In the genomic region with DNA sequence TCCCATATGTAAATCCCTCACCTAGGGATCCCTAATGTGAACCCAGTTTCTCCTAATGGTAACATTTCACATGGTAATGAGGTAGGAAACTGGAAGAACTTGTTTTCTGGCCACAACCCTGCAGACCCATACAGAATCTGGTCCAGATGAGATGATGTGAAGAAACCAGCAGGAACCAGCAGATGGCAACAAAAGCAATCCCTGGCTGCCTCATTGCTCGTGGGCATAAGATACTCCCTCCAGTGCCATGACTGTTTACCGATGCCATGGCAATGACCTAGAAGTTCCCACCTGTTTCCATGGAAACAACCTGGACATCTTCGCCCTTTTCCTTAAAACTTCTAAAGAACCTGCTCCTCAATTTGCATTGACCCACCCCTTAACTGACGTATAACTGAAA, we compare ENCODE assay signal across 10 cellular contexts. TPM values are rescaled to one million over a fixed set of nuclear protein-coding genes. Genes with fewer than 3 reads are reported as not detected.
DNase-seq lines count a peak whose midpoint lies in the region; ATAC-seq and TF ChIP-seq lines count a peak whose summit lies in the region.
"Had no signal": no experiment of that assay in that cellular context is flagged by ENCODE, and none has a peak within 500 bp of the region (broad histone marks: within the 10 kb centered on the region; RNA-seq: fewer than 3 reads in every experiment).

No MANE protein-coding gene starts in this region.

- H3K4me3 Mint-ChIP-seq in naive B cell, result no peak overlapping the region
- H3K4me3 Mint-ChIP-seq in naive thymus-derived CD4-positive, alpha-beta T cell, result no peak overlapping the region

- POLR2A ChIA-PET in naive thymus-derived CD4-positive, alpha-beta T cell (lab: Charles Lee), result no interaction called here

- H3K4me1 Mint-ChIP-seq in naive B cell, result peaks cover 59 to 73% (median 59%) of the 10 kb centered on the region in 3 donors
- H3K4me1 Mint-ChIP-seq in naive thymus-derived CD4-positive, alpha-beta T cell, result peaks cover 5 to 15% (median 8%) of the 10 kb centered on the region in 7 donors

- no peaks in the 10 kb centered on the region for H3K36me3 ChIP-seq in naive thymus-derived CD4-positive, alpha-beta T cell (ENCODE audit: control insufficient read depth in 2 of 3, insufficient read depth in 3 of 3, low read length in 3 of 3)

- H3K36me3 Mint-ChIP-seq in naive B cell, result peaks cover 0 to 23% of the 10 kb centered on the region in 2 donors
- H3K36me3 Mint-ChIP-seq in naive thymus-derived CD4-positive, alpha-beta T cell, result peaks cover 0 to 3% (median 0%) of the 10 kb centered on the region in 5 donors

- H3K4me1 ChIP-seq in naive thymus-derived CD4-positive, alpha-beta T cell (ENCODE audit: control insufficient read depth in 2 of 2, insufficient read depth in 2 of 2, low read length in 2 of 2), result no peaks in the 10 kb centered on the region

- H3K27me3 ChIP-seq in naive thymus-derived CD4-positive, alpha-beta T cell (ENCODE audit: control insufficient read depth in 2 of 2, insufficient read depth in 2 of 2, low read length in 2 of 2), result no peaks in the 10 kb centered on the region

- H3K4me3 ChIP-seq in cardiac fibroblast (replicated peaks in 1 of 2; ENCODE audit: low read depth in 2 of 2, low read length in 2 of 2), result no peak overlapping the region
- H3K4me3 ChIP-seq in naive thymus-derived CD4-positive, alpha-beta T cell (ENCODE audit: low read length), result no peak overlapping the region

- peak in 1 of 2 donors; percentile 15 for ATAC-seq in naive B cell (ENCODE audit: low read depth in 2 of 2)
- ATAC-seq in naive thymus-derived CD4-positive, alpha-beta T cell, result no peak

- DNase-seq in NCI-H1417 (lab: John Stamatoyannopoulos, UW), result peak in 2 of 3 experiments; percentile 28 to 58
- no peak for DNase-seq in NCI-H1417 treated with DMSO at 0.1 percent for 48 hours (lab: John Stamatoyannopoulos, UW)
- DNase-seq in MV-4-11 (lab: John Stamatoyannopoulos, UW), result peak; percentile 56
- DNase-seq in cardiac fibroblast (ENCODE audit: low read depth in 2 of 2), result peak; percentile 19 to 38
- peak; percentile 18 for DNase-seq in naive B cell
- DNase-seq in naive thymus-derived CD4-positive, alpha-beta T cell, result no peak
- DNase-seq in D341Med (ENCODE audit: low spot score), result no peak
- DNase-seq in globus pallidus (ENCODE audit: low spot score), result no peak
- DNase-seq: effector CD4-positive, alpha-beta T cell; NCI-H345 had no signal

- peaks cover 8 to 14% (median 14%) of the 10 kb centered on the region in 3 donors for H3K27me3 Mint-ChIP-seq in naive B cell
- peaks cover 0 to 17% (median 5%) of the 10 kb centered on the region in 5 donors for H3K27me3 Mint-ChIP-seq in naive thymus-derived CD4-positive, alpha-beta T cell

- no peak overlapping the region for H3K27ac ChIP-seq in naive thymus-derived CD4-positive, alpha-beta T cell (ENCODE audit: low read depth, low read length)

- CTCF ChIA-PET in naive thymus-derived CD4-positive, alpha-beta T cell (lab: Charles Lee), result interaction anchor here (0.9 kb wide), 1 partner anchor 104 kb away, joined by 3 read pairs; no protein-coding TSS in a partner anchor

- no peaks in the 10 kb centered on the region for H3K9me3 ChIP-seq in naive thymus-derived CD4-positive, alpha-beta T cell (ENCODE audit: control insufficient read depth in 2 of 3, low read length in 3 of 3)

- peak overlapping the region in 3 of 6 donors; percentile 38 to 70 (median 51) for H3K27ac Mint-ChIP-seq in naive B cell
- no peak overlapping the region for H3K27ac Mint-ChIP-seq in naive thymus-derived CD4-positive, alpha-beta T cell

- intact Hi-C loops in naive thymus-derived CD4-positive, alpha-beta T cell (cut with micrococcal nuclease), result loop anchor here in 1 of 2 donors (10.0 kb wide), 1 partner anchor 46 kb away; no protein-coding TSS in a partner anchor

- no peak for TF ChIP-seq CTCF in cardiac fibroblast (IDR thresholded peaks at IDR 0.05; ENCODE audit: low read depth, low read length)

- H3K9me3 Mint-ChIP-seq in naive B cell, result peaks cover 1 to 26% (median 11%) of the 10 kb centered on the region in 7 donors
- peaks cover 0 to 20% (median 4%) of the 10 kb centered on the region in 11 donors for H3K9me3 Mint-ChIP-seq in naive thymus-derived CD4-positive, alpha-beta T cell

RNA-seq across cellular contexts. Expression of a gene that starts 1.4 kb away (rescaled TPM):
- polyA plus RNA-seq in naive B cell (ENCODE audit: low read depth in 6 of 6), result not detected
- under 1 TPM in 3 of 5 experiments, not detected in 2; 0.27 to 0.68 (median 0.32) TPM for total RNA-seq in naive thymus-derived CD4-positive, alpha-beta T cell
- polyA plus RNA-seq in naive thymus-derived CD4-positive, alpha-beta T cell, result not detected

RNA-seq across cellular contexts. Expression of a gene that starts 14.3 kb away (rescaled TPM):
- polyA plus RNA-seq in naive B cell (ENCODE audit: low read depth in 6 of 6), result under 1 TPM in 3 of 6 donors, not detected in 3; 0.17 to 0.41 (median 0.21) TPM
- total RNA-seq in naive thymus-derived CD4-positive, alpha-beta T cell, result not detected
- under 1 TPM in 1 of 2 donors, not detected in 1; 0.74 TPM for polyA plus RNA-seq in naive thymus-derived CD4-positive, alpha-beta T cell

RNA-seq across cellular contexts. Expression of a gene that starts 16.8 kb away (rescaled TPM):
- polyA plus RNA-seq in naive B cell (ENCODE audit: low read depth in 6 of 6), result 1 to 10 TPM; 1.4 to 3.2 (median 1.8) TPM
- 1 to 10 TPM in 1 of 5 experiments, not detected in 4; 1.2 TPM for total RNA-seq in naive thymus-derived CD4-positive, alpha-beta T cell
- polyA plus RNA-seq in naive thymus-derived CD4-positive, alpha-beta T cell, result not detected

RNA-seq across cellular contexts. Expression of a gene that starts 46.8 kb away (rescaled TPM):
- 100 to 1,000 TPM; 613 to 938 (median 691) TPM for polyA plus RNA-seq in naive B cell (ENCODE audit: low read depth in 6 of 6)
- 1 to 10 TPM in 2 of 5 experiments, under 1 TPM in 1, not detected in 2; 0.32 to 3.8 (median 1.3) TPM for total RNA-seq in naive thymus-derived CD4-positive, alpha-beta T cell
- under 1 TPM; 0.48 to 0.52 TPM for polyA plus RNA-seq in naive thymus-derived CD4-positive, alpha-beta T cell

Comparison
In these comparisons a context has a peak if more than half of its experiments do, and no peak if none do; other contexts are left out.
1. DNase-seq: peak in NCI-H1417 (2 of 3), MV-4-11 (single experiment), cardiac fibroblast (2 of 2) and naive B cell (single experiment); none in NCI-H1417 treated with DMSO at 0.1 percent for 48 hours (single experiment), naive thymus-derived CD4-positive, alpha-beta T cell (0 of 9), D341Med (single experiment) and globus pallidus (single experiment).